ENCODE assay signal across 1 cellular context in genomic region chr16:4285167-4285566, GRCh38.
TF ChIP-seq lines count a peak whose summit lies in the region.

No MANE protein-coding gene starts in this region.

TF ChIP-seq in HepG2, 621 proteins besides CTCF, POLR2A, EP300 and RAD21 (continues in another document):
- TF ChIP-seq SALL1 (CRISPR knock-in tag; IDR thresholded peaks at IDR 0.05) = 0 out of 2 replicates have a peak, but pooled peaks have one; percentile 18
- no peak for TF ChIP-seq ZBTB2 (CRISPR knock-in tag; IDR thresholded peaks at IDR 0.05; ENCODE audit: low read depth)
- peak; percentile 24; the same call in 1 of the 2 replicates for TF ChIP-seq ZNF687 (CRISPR knock-in tag; IDR thresholded peaks at IDR 0.05)
- TF ChIP-seq RFXAP (CRISPR knock-in tag; IDR thresholded peaks at IDR 0.05; ENCODE audit: borderline replicate concordance) = no peak
- TF ChIP-seq PAWR (CRISPR knock-in tag; IDR thresholded peaks at IDR 0.05; ENCODE audit: borderline replicate concordance) = no peak
- TF ChIP-seq ZNF572 (CRISPR knock-in tag; IDR thresholded peaks at IDR 0.05) = 0 out of 2 replicates have a peak, but pooled peaks have one; percentile 32
- 0 out of 2 replicates have a peak, but pooled peaks have one; percentile 35 for TF ChIP-seq HNRNPL (IDR thresholded peaks at IDR 0.05; ENCODE audit: low read depth, low read length)
- TF ChIP-seq ZSCAN31 (CRISPR knock-in tag; IDR thresholded peaks at IDR 0.05; ENCODE audit: low read depth) = no peak
- no peak for TF ChIP-seq MAFF (IDR thresholded peaks at IDR 0.05; ENCODE audit: low read depth, low read length)
- no peak for TF ChIP-seq GZF1 (CRISPR knock-in tag; IDR thresholded peaks at IDR 0.05)
- TF ChIP-seq AGO2 (optimal IDR thresholded peaks at IDR 0.05; ENCODE audit: low read depth, low read length) = no peak
- TF ChIP-seq ZNF335 (CRISPR knock-in tag; IDR thresholded peaks at IDR 0.05) = no peak
- no peak for TF ChIP-seq RBFOX2 (IDR thresholded peaks at IDR 0.05; ENCODE audit: low read depth, low read length)
- TF ChIP-seq ZNF614 (CRISPR knock-in tag; IDR thresholded peaks at IDR 0.05; ENCODE audit: borderline replicate concordance) = no peak
- no peak for TF ChIP-seq ETV5 (CRISPR knock-in tag; IDR thresholded peaks at IDR 0.05; ENCODE audit: borderline replicate concordance)
- TF ChIP-seq ZSCAN12 (CRISPR knock-in tag; IDR thresholded peaks at IDR 0.05) = no peak
- TF ChIP-seq ZNF546 (CRISPR knock-in tag; conservative IDR thresholded peaks at IDR 0.05) = no peak
- no peak for TF ChIP-seq ONECUT2 (CRISPR knock-in tag; IDR thresholded peaks at IDR 0.05)
- 0 out of 2 replicates have a peak, but pooled peaks have one; percentile 17 for TF ChIP-seq HNF1B (CRISPR knock-in tag; IDR thresholded peaks at IDR 0.05)
- TF ChIP-seq TMF1 (CRISPR knock-in tag; IDR thresholded peaks at IDR 0.05; ENCODE audit: low read depth) = no peak
- no peak for TF ChIP-seq ZNF746 (CRISPR knock-in tag; IDR thresholded peaks at IDR 0.05)
- TF ChIP-seq HMG20A (CRISPR knock-in tag; IDR thresholded peaks at IDR 0.05; ENCODE audit: borderline replicate concordance) = no peak
- no peak for TF ChIP-seq ZBTB46 (CRISPR knock-in tag; IDR thresholded peaks at IDR 0.05; ENCODE audit: borderline replicate concordance)
- no peak for TF ChIP-seq BRF2 (CRISPR knock-in tag; IDR thresholded peaks at IDR 0.05)
- TF ChIP-seq ZNF598 (CRISPR knock-in tag; IDR thresholded peaks at IDR 0.05; ENCODE audit: borderline replicate concordance) = no peak
- no peak for TF ChIP-seq CREBL2 (CRISPR knock-in tag; IDR thresholded peaks at IDR 0.05; ENCODE audit: borderline replicate concordance)
- no peak for TF ChIP-seq ZHX2 (IDR thresholded peaks at IDR 0.05; ENCODE audit: low read depth)
- no peak for TF ChIP-seq ZHX2 (CRISPR knock-in tag; IDR thresholded peaks at IDR 0.05; ENCODE audit: borderline replicate concordance)
- no peak for TF ChIP-seq CENPX (CRISPR knock-in tag; IDR thresholded peaks at IDR 0.05)
- TF ChIP-seq ZNF296 (CRISPR knock-in tag; conservative IDR thresholded peaks at IDR 0.05) = no peak
- no peak for TF ChIP-seq NONO (IDR thresholded peaks at IDR 0.05)
- TF ChIP-seq NONO (CRISPR knock-in tag; conservative IDR thresholded peaks at IDR 0.05) = no peak
- no peak for TF ChIP-seq STAT6 (CRISPR knock-in tag; IDR thresholded peaks at IDR 0.05; ENCODE audit: borderline replicate concordance)
- no peak for TF ChIP-seq RCOR2 (CRISPR knock-in tag; IDR thresholded peaks at IDR 0.05)
- no peak for TF ChIP-seq ZBTB34 (CRISPR knock-in tag; IDR thresholded peaks at IDR 0.05)
- TF ChIP-seq ZSCAN20 (CRISPR knock-in tag; IDR thresholded peaks at IDR 0.05; ENCODE audit: borderline replicate concordance) = no peak
- TF ChIP-seq ZNF326 (CRISPR knock-in tag; IDR thresholded peaks at IDR 0.05; ENCODE audit: borderline replicate concordance) = no peak
- no peak for TF ChIP-seq HOXA7 (CRISPR knock-in tag; IDR thresholded peaks at IDR 0.05)
- TF ChIP-seq ZNF549 (CRISPR knock-in tag; IDR thresholded peaks at IDR 0.05) = no peak
